Comparison of ENCODE assay signal across 8 cellular contexts in genomic region chr10:132396495-132397035, GRCh38. TPM values are rescaled to one million over a fixed set of nuclear protein-coding genes. Genes with fewer than 3 reads are reported as not detected.
A peak's percentile ranks its signal among the peaks of the same experiment; 100 is the strongest.
DNase-seq lines count a peak whose midpoint lies in the region; ATAC-seq and TF ChIP-seq lines count a peak whose summit lies in the region.

No MANE protein-coding gene starts in this region.

- CTCF ChIA-PET in Calu3 (lab: Charles Lee), result no interaction called here

- peak; percentile 69 for DNase-seq in Calu3
- DNase-seq in MG63, result peak; percentile 59
- peak; percentile 80 for DNase-seq in activated CD8-positive, alpha-beta memory T cell treated with anti-CD3 and anti-CD28 coated beads, Interleukin-2, amount 50 U/mL, for 48 hours
- DNase-seq in esophagus muscularis mucosa (ENCODE audit: extremely low spot score), result no peak
- DNase-seq in GOT3 (lab: John Stamatoyannopoulos, UW), result no peak
- DNase-seq in A172 (ENCODE audit: low spot score), result no peak

- no peak for TF ChIP-seq EP300 in esophagus muscularis mucosa (IDR thresholded peaks at IDR 0.05)

- H3K4me3 ChIP-seq in MG63, result peak overlapping the region; percentile 39
- peak overlapping the region; percentile 74 to 96 (median 92) for H3K4me3 ChIP-seq in esophagus muscularis mucosa
- H3K4me3 ChIP-seq in neuron (ENCODE audit: low read length), result peak overlapping the region; percentile 75

- WGBS in esophagus muscularis mucosa, result no CpG with 5 or more reads among the region's 80 CpGs

- H3K9me3 ChIP-seq in MG63 (no peaks in the 10 kb centered on the region), esophagus muscularis mucosa (no peaks in the 10 kb centered on the region), neuron (ENCODE audit: low read length) (no peaks in the 10 kb centered on the region)

- no peak overlapping the region for H3K27ac Mint-ChIP-seq in Calu3 (ENCODE audit: unreplicated experiment)

- H3K4me1 Mint-ChIP-seq in Calu3 (ENCODE audit: low read depth, unreplicated experiment), result no peaks in the 10 kb centered on the region

- peak overlapping the region; percentile 54 for H2AFZ ChIP-seq in neuron (ENCODE audit: low read depth, low read length)

- H3K27ac ChIP-seq in esophagus muscularis mucosa (replicated peaks in 1 of 4), result peak overlapping the region; percentile 91 to 99 (median 94)

- H3K36me3 ChIP-seq in MG63 (peaks cover 7% of the 10 kb centered on the region), esophagus muscularis mucosa (no peaks in the 10 kb centered on the region), neuron (ENCODE audit: insufficient read depth, low read length) (no peaks in the 10 kb centered on the region)

- no peaks in the 10 kb centered on the region for H3K27me3 Mint-ChIP-seq in Calu3 (ENCODE audit: unreplicated experiment)

- no peak for TF ChIP-seq POLR2A in esophagus muscularis mucosa (IDR thresholded peaks at IDR 0.05; ENCODE audit: low read depth)

- H3K27me3 ChIP-seq in MG63 (no peaks in the 10 kb centered on the region), esophagus muscularis mucosa (no peaks in the 10 kb centered on the region), neuron (ENCODE audit: insufficient read depth, low read length) (no peaks in the 10 kb centered on the region)

- H3K4me1 ChIP-seq in esophagus muscularis mucosa (peaks cover 39 to 61% (median 57%) of the 10 kb centered on the region in 4 donors), neuron (ENCODE audit: insufficient read depth, low read length) (peaks cover 15% of the 10 kb centered on the region)

- intact Hi-C loops in Calu3 (cut with micrococcal nuclease; ENCODE audit: unreplicated experiment), result no loop called here
- intact Hi-C loops in esophagus muscularis mucosa (cut with DNase I), result loop anchor here (5.0 kb wide), 1 partner anchor 141 kb away; the partner anchor contains the start of gene INPP5A

- no peaks in the 10 kb centered on the region for H3K9me3 Mint-ChIP-seq in Calu3 (ENCODE audit: low read depth, unreplicated experiment)

- BruUV-seq in Calu3 (replicated peaks; lab: Mats Ljungman, UMichigan), result no TSS peak

- peak overlapping the region; percentile 77 for H3K4me3 Mint-ChIP-seq in Calu3 (ENCODE audit: low read depth, unreplicated experiment)

- peaks cover 10% of the 10 kb centered on the region for H3K36me3 Mint-ChIP-seq in Calu3 (ENCODE audit: insufficient read depth, unreplicated experiment)

- peak; percentile 41 for ATAC-seq in GM21526 (IDR thresholded peaks at IDR 0.05; ENCODE audit: low FRiP score, unreplicated experiment)

- TF ChIP-seq CTCF in Calu3 (IDR thresholded peaks at IDR 0.05; ENCODE audit: unreplicated experiment), result no peak
- TF ChIP-seq CTCF in esophagus muscularis mucosa (IDR thresholded peaks at IDR 0.05), result peak; percentile 45 to 68 (median 63)

RNA-seq across cellular contexts. Expression of gene PWWP2B, which starts 0.4 kb away (rescaled TPM):
- 12.9 and 15.8 TPM in 2 replicates for total RNA-seq in Calu3 (2022)
- total RNA-seq in MG63 (2014; rRNA removed; shearing (Covaris generic); ENCODE audit: low replicate concordance), result 20.1 and 25.2 TPM in 2 replicates
- 10 to 100 TPM; 11.8 to 25.5 (median 14.3) TPM for total RNA-seq in esophagus muscularis mucosa
- 12.1 and 20.9 TPM in 2 replicates for total RNA-seq in A172 (2014; rRNA removed; shearing (Covaris generic))

Comparison
In these comparisons a context has a peak if more than half of its experiments do, and no peak if none do; other contexts are left out.
1. DNase-seq: peak in Calu3 (single experiment), MG63 (single experiment) and activated CD8-positive, alpha-beta memory T cell treated with anti-CD3 and anti-CD28 coated beads, Interleukin-2, amount 50 U/mL, for 48 hours (single experiment); none in esophagus muscularis mucosa (single experiment), GOT3 (single experiment) and A172 (single experiment).
2. H3K4me3 ChIP-seq: peak in every context shown above with its lines; median percentile 92 in esophagus muscularis mucosa; 75 in neuron; 39 in MG63.